In genomic region chr1:110177775-110178174, GRCh38 we compare ENCODE assay signal across 21 cellular contexts. TPM values are rescaled to one million over a fixed set of nuclear protein-coding genes. Genes with fewer than 3 reads are reported as not detected.
"Had no signal": no experiment of that assay in that cellular context is flagged by ENCODE, and none has a peak within 500 bp of the region (broad histone marks: within the 10 kb centered on the region; RNA-seq: fewer than 3 reads in every experiment).

No MANE protein-coding gene starts in this region.

- H3K36me3 ChIP-seq: SJSA1 had no signal

- H3K9me3 ChIP-seq: SJSA1, SK-N-SH had no signal

- H3K4me1 ChIP-seq: SJSA1 had no signal

- H3K27ac ChIP-seq: HL-60, KMS-11, SJSA1 had no signal

- H3K4me3 ChIP-seq: K562, SJSA1 had no signal

- DNase-seq: Kasumi-1, MM.1S, NCI-H1092 treated with DMSO at 0.1 percent for 48 hours, NCI-H1436, NCI-H187, NCI-H2029, NCI-H345, NCI-H446 treated with DMSO at 0.1 percent for 48 hours, NCI-H524 treated with DMSO at 0.1 percent for 48 hours, NCI-H69, NCI-H774, Right ventricle myocardium superior, RPMI8226, SIG-M5, SK-N-SH, SW 1271, T-cell had no signal

- ATAC-seq: K562, T-cell had no signal

RNA-seq across cellular contexts. Expression of gene SLC6A17, which starts 27.5 kb away (rescaled TPM):
- total RNA-seq: K562, Right ventricle myocardium superior, T-cell had no signal
